ENCODE assay signal across 19 cellular contexts in genomic region chr16:14177704-14178103, GRCh38.
DNase-seq lines count a peak whose midpoint lies in the region; ATAC-seq, FAIRE-seq and TF ChIP-seq lines count a peak whose summit lies in the region.
"Had no signal": no experiment of that assay in that cellular context is flagged by ENCODE, and none has a peak within 500 bp of the region (broad histone marks: within the 10 kb centered on the region; RNA-seq: fewer than 3 reads in every experiment).

No MANE protein-coding gene starts in this region.

- H3K36me3 Mint-ChIP-seq in Caco-2 (ENCODE audit: insufficient read depth, unreplicated experiment), result no peaks in the 10 kb centered on the region
- no peaks in the 10 kb centered on the region for H3K36me3 Mint-ChIP-seq in activated T-helper 17 cell treated with anti-CD3 and anti-CD28 coated beads, Interleukin-2, amount 50 U/mL, for 72 hours (ENCODE audit: low read depth)
- H3K36me3 Mint-ChIP-seq: CD4-positive, CD25-positive, alpha-beta regulatory T cell had no signal

- no peak overlapping the region for H3K4me3 Mint-ChIP-seq in Caco-2 (ENCODE audit: unreplicated experiment)
- no peak overlapping the region for H3K4me3 Mint-ChIP-seq in activated T-helper 17 cell treated with anti-CD3 and anti-CD28 coated beads, Interleukin-2, amount 50 U/mL, for 72 hours
- H3K4me3 Mint-ChIP-seq: B cell; CD8-positive, alpha-beta T cell; GM23338 had no signal

- ATAC-seq in activated T-helper 17 cell treated with anti-CD3 and anti-CD28 coated beads, Interleukin-2, amount 50 U/mL, for 72 hours (replicated peaks), result no peak
- ATAC-seq in GM21529 (IDR thresholded peaks at IDR 0.05; ENCODE audit: unreplicated experiment) (no peak), GM21515 (IDR thresholded peaks at IDR 0.05; ENCODE audit: unreplicated experiment) (no peak)
- ATAC-seq: CD8-positive, alpha-beta T cell; GM23338 had no signal

- DNase-seq in Caco-2 (no peak), GM19239 (ENCODE audit: insufficient read length, low spot score) (no peak), NCI-H1930 (lab: John Stamatoyannopoulos, UW) (no peak)
- DNase-seq: CD4-positive, CD25-positive, alpha-beta regulatory T cell; CD8-positive, alpha-beta T cell; DMS 273 treated with DMSO at 0.1 percent for 48 hours; DMS79; EL; GDM1 had no signal

- intact Hi-C loops in Caco-2 (cut with micrococcal nuclease; ENCODE audit: unreplicated experiment), result no loop called here

- no TSS peak for BruUV-seq in Caco-2 (replicated peaks; lab: Mats Ljungman, UMichigan)

- no peaks in the 10 kb centered on the region for H3K9me3 ChIP-seq in Caco-2

- H3K4me1 Mint-ChIP-seq in Caco-2 (ENCODE audit: low read depth, unreplicated experiment), result no peaks in the 10 kb centered on the region
- peaks cover 6% of the 10 kb centered on the region for H3K4me1 Mint-ChIP-seq in activated T-helper 17 cell treated with anti-CD3 and anti-CD28 coated beads, Interleukin-2, amount 50 U/mL, for 72 hours
- H3K4me1 Mint-ChIP-seq: B cell had no signal

- no peaks in the 10 kb centered on the region for H3K9me3 Mint-ChIP-seq in Caco-2 (ENCODE audit: unreplicated experiment)
- no peaks in the 10 kb centered on the region for H3K9me3 Mint-ChIP-seq in activated T-helper 17 cell treated with anti-CD3 and anti-CD28 coated beads, Interleukin-2, amount 50 U/mL, for 72 hours
- H3K9me3 Mint-ChIP-seq: GM23338 had no signal

- no peak for TF ChIP-seq CTCF in Caco-2 (IDR thresholded peaks at IDR 0.05; ENCODE audit: insufficient read depth in 1 of 2, low read depth in 1 of 2, low read length in 1 of 2, severe bottlenecking in 1 of 2, unreplicated experiment in 1 of 2)

- no peak overlapping the region for H3K4me3 ChIP-seq in Caco-2 (ENCODE audit: low read depth, low read length)
- H3K4me3 ChIP-seq: BLaER1, GM23338, HAP-1 had no signal

- no peaks in the 10 kb centered on the region for H3K36me3 ChIP-seq in Caco-2 (ENCODE audit: control insufficient read depth, insufficient read depth, low read length)
- H3K36me3 ChIP-seq: HAP-1 had no signal

- H3K27ac Mint-ChIP-seq in Caco-2 (ENCODE audit: unreplicated experiment), result peak overlapping the region; percentile 8
- H3K27ac Mint-ChIP-seq in activated T-helper 17 cell treated with anti-CD3 and anti-CD28 coated beads, Interleukin-2, amount 50 U/mL, for 72 hours, result peak overlapping the region; percentile 31
- H3K27ac Mint-ChIP-seq: B cell; CD4-positive, CD25-positive, alpha-beta regulatory T cell; CD8-positive, alpha-beta T cell; GM23338 had no signal

- peak; percentile 72 for FAIRE-seq in GM19239 (lab: Jason Lieb, UNC)
- FAIRE-seq: A204.1, D721Med, GM12892 had no signal

- H3K27me3 Mint-ChIP-seq in Caco-2 (ENCODE audit: insufficient read depth, unreplicated experiment), result no peaks in the 10 kb centered on the region
- no peaks in the 10 kb centered on the region for H3K27me3 Mint-ChIP-seq in activated T-helper 17 cell treated with anti-CD3 and anti-CD28 coated beads, Interleukin-2, amount 50 U/mL, for 72 hours
- H3K27me3 Mint-ChIP-seq: B cell; CD4-positive, CD25-positive, alpha-beta regulatory T cell had no signal

- H3K4me1 ChIP-seq in Caco-2, result 0 out of 2 replicates have a peak, but pooled peaks cover under 1% of the 10 kb centered on the region
- H3K4me1 ChIP-seq: BLaER1, HAP-1 had no signal

- CTCF ChIA-PET in Caco-2 (lab: Charles Lee), result no interaction called here

- H3K27me3 ChIP-seq in Caco-2 (replicated peaks; ENCODE audit: control insufficient read depth, insufficient read depth, low read length), result no peaks in the 10 kb centered on the region
- H3K27me3 ChIP-seq: BLaER1 had no signal

- POLR2A ChIA-PET in Caco-2 (lab: Charles Lee), result no interaction called here
